In genomic region chr10:102855731-102856436, GRCh38 we compare ENCODE assay signal across 8 cellular contexts. TPM values are rescaled to one million over a fixed set of nuclear protein-coding genes. Genes with fewer than 3 reads are reported as not detected.
DNase-seq lines count a peak whose midpoint lies in the region; ATAC-seq, FAIRE-seq and TF ChIP-seq lines count a peak whose summit lies in the region.
"Not testable (repeated sequence)": the region's sequence is repeated elsewhere in the genome, so short reads cannot be mapped to it uniquely, and the experiment has no call there.

No MANE protein-coding gene starts in this region.

- not testable (repeated sequence) for H3K4me3 ChIP-seq in RWPE2 (ENCODE audit: severe bottlenecking); liver (ENCODE audit: low read depth in 1 of 3, low read length in 3 of 3)

- H3K9me3 ChIP-seq in RWPE2 (ENCODE audit: severe bottlenecking); liver (ENCODE audit: control insufficient read depth in 4 of 4, low read length in 3 of 4): not testable (repeated sequence)

- TF ChIP-seq RAD21 in liver (IDR thresholded peaks at IDR 0.05) = not testable (repeated sequence)

- not testable (repeated sequence) for FAIRE-seq in H54 (lab: Jason Lieb, UNC)

- peak; percentile 22; the same call in 1 of the 3 replicates for ATAC-seq in RWPE2 (ENCODE audit: low read depth)

- intact Hi-C loops in activated T-helper 2 cell treated with anti-CD3 and anti-CD28 coated beads, Interferon-gamma antibody, Interleukin-2, Interleukin-4, amounts not matched to agents 10 μg/mL and 5 μg/mL and 100 μg/mL, durations not matched to agents 14 hours and 24 hours and 36 hours (cut with micrococcal nuclease) = not testable (repeated sequence)

- H3K27ac ChIP-seq in RWPE2 (ENCODE audit: poor library complexity, severe bottlenecking) = not testable (repeated sequence)
- peak overlapping the region in 1 of 2 donors; percentile 40 for H3K27ac ChIP-seq in liver (ENCODE audit: low read depth in 1 of 2, low read length in 2 of 2)

- not testable (repeated sequence) for H3K27ac Mint-ChIP-seq in activated T-helper 2 cell treated with anti-CD3 and anti-CD28 coated beads, Interferon-gamma antibody, Interleukin-2, Interleukin-4, amounts not matched to agents 10 μg/mL and 5 μg/mL and 100 μg/mL, durations not matched to agents 14 hours and 24 hours and 36 hours
- H3K27ac Mint-ChIP-seq in endothelial cell (ENCODE audit: unreplicated experiment) = peak overlapping the region; percentile 13

- H3K9me3 Mint-ChIP-seq in activated T-helper 2 cell treated with anti-CD3 and anti-CD28 coated beads, Interferon-gamma antibody, Interleukin-2, Interleukin-4, amounts not matched to agents 10 μg/mL and 5 μg/mL and 100 μg/mL, durations not matched to agents 14 hours and 24 hours and 36 hours; endothelial cell (ENCODE audit: unreplicated experiment): not testable (repeated sequence)

- not testable (repeated sequence) for TF ChIP-seq POLR2A in H54 (IDR thresholded peaks at IDR 0.05; ENCODE audit: low read depth, low read length)

- H3K27me3 Mint-ChIP-seq in activated T-helper 2 cell treated with anti-CD3 and anti-CD28 coated beads, Interferon-gamma antibody, Interleukin-2, Interleukin-4, amounts not matched to agents 10 μg/mL and 5 μg/mL and 100 μg/mL, durations not matched to agents 14 hours and 24 hours and 36 hours (ENCODE audit: low read depth); endothelial cell (ENCODE audit: unreplicated experiment): not testable (repeated sequence)

- not testable (repeated sequence) for H3K36me3 Mint-ChIP-seq in activated T-helper 2 cell treated with anti-CD3 and anti-CD28 coated beads, Interferon-gamma antibody, Interleukin-2, Interleukin-4, amounts not matched to agents 10 μg/mL and 5 μg/mL and 100 μg/mL, durations not matched to agents 14 hours and 24 hours and 36 hours (ENCODE audit: low read depth); endothelial cell (ENCODE audit: low read depth, unreplicated experiment)

- H3K27me3 ChIP-seq in RWPE2 (ENCODE audit: insufficient read depth, poor library complexity, severe bottlenecking); liver (ENCODE audit: control insufficient read depth in 4 of 4, insufficient read depth in 4 of 4, low read length in 3 of 4): not testable (repeated sequence)

- H3K4me1 ChIP-seq in RWPE2 (ENCODE audit: insufficient read depth, poor library complexity, severe bottlenecking) = peaks cover 18% of the 10 kb centered on the region
- peaks cover 3 to 15% (median 4%) of the 10 kb centered on the region in 4 donors for H3K4me1 ChIP-seq in liver (ENCODE audit: control insufficient read depth in 4 of 4, insufficient read depth in 4 of 4, low read length in 3 of 4)

- peaks cover 16% of the 10 kb centered on the region for H3K4me1 Mint-ChIP-seq in activated T-helper 2 cell treated with anti-CD3 and anti-CD28 coated beads, Interferon-gamma antibody, Interleukin-2, Interleukin-4, amounts not matched to agents 10 μg/mL and 5 μg/mL and 100 μg/mL, durations not matched to agents 14 hours and 24 hours and 36 hours (ENCODE audit: low read depth)
- H3K4me1 Mint-ChIP-seq in endothelial cell (ENCODE audit: unreplicated experiment) = not testable (repeated sequence)

- 72% methylated on average over 11 of the region's 11 CpGs for WGBS in liver

- DNase-seq in AG08395 (ENCODE audit: low spot score) (peak; percentile 90), H54 (ENCODE audit: insufficient read length, low spot score) (peak; percentile 67), NCI-H1436 (lab: John Stamatoyannopoulos, UW) (peak; percentile 43), smooth muscle cell of the brain vasculature (ENCODE audit: low read depth, low spot score) (peak; percentile 90)
- DNase-seq in RWPE2 (ENCODE audit: low spot score); activated T-helper 2 cell treated with anti-CD3 and anti-CD28 coated beads, Interferon-gamma antibody, Interleukin-2, Interleukin-4, amounts not matched to agents 10 μg/mL and 5 μg/mL and 100 μg/mL, durations not matched to agents 14 hours and 24 hours and 36 hours (ENCODE audit: low spot score); endothelial cell (ENCODE audit: low spot score): not testable (repeated sequence)

- not testable (repeated sequence) for H3K9ac ChIP-seq in liver (ENCODE audit: low read depth in 1 of 2, low read length in 2 of 2)

- H3K4me3 Mint-ChIP-seq in activated T-helper 2 cell treated with anti-CD3 and anti-CD28 coated beads, Interferon-gamma antibody, Interleukin-2, Interleukin-4, amounts not matched to agents 10 μg/mL and 5 μg/mL and 100 μg/mL, durations not matched to agents 14 hours and 24 hours and 36 hours (ENCODE audit: low read depth) = peak overlapping the region; percentile 41
- H3K4me3 Mint-ChIP-seq in endothelial cell (ENCODE audit: unreplicated experiment) = not testable (repeated sequence)

- not testable (repeated sequence) for H3K36me3 ChIP-seq in RWPE2 (ENCODE audit: low read depth); liver (ENCODE audit: control insufficient read depth in 4 of 4, insufficient read depth in 3 of 4, low read depth in 1 of 4, low read length in 3 of 4)

- TF ChIP-seq CTCF in RWPE2 (IDR thresholded peaks at IDR 0.05; ENCODE audit: poor library complexity, severe bottlenecking); endothelial cell (IDR thresholded peaks at IDR 0.05; ENCODE audit: unreplicated experiment); liver (IDR thresholded peaks at IDR 0.05; ENCODE audit: low read depth, low read length, missing input control): not testable (repeated sequence)

TF ChIP-seq in liver, 16 proteins besides CTCF, POLR2A, EP300 and RAD21:
- peak; percentile 51 for TF ChIP-seq SP1 (IDR thresholded peaks at IDR 0.05)
- peak; percentile 61 to 77 for TF ChIP-seq HNF4A (conservative IDR thresholded peaks at IDR 0.05)

RNA-seq across cellular contexts. Expression of gene BORCS7, which starts 1.8 kb away (rescaled TPM):
- 10.4 and 10.7 TPM in 2 replicates for total RNA-seq in activated T-helper 2 cell treated with anti-CD3 and anti-CD28 coated beads, Interferon-gamma antibody, Interleukin-2, Interleukin-4, amounts not matched to agents 10 μg/mL and 5 μg/mL and 100 μg/mL, durations not matched to agents 14 hours and 24 hours and 36 hours
- total RNA-seq in endothelial cell (ENCODE audit: unreplicated experiment) = 10.7 TPM
- 10 to 100 TPM; 30.0 to 30.6 TPM for total RNA-seq in liver
- polyA plus RNA-seq in liver = 10 to 100 TPM; 30.5 to 55.0 TPM

RNA-seq across cellular contexts. Expression of gene AS3MT, which starts 13.4 kb away (rescaled TPM):
- total RNA-seq in activated T-helper 2 cell treated with anti-CD3 and anti-CD28 coated beads, Interferon-gamma antibody, Interleukin-2, Interleukin-4, amounts not matched to agents 10 μg/mL and 5 μg/mL and 100 μg/mL, durations not matched to agents 14 hours and 24 hours and 36 hours = 0.18 and 0.50 TPM in 2 replicates
- total RNA-seq in endothelial cell (ENCODE audit: unreplicated experiment) (1.4 TPM), liver (10 to 100 TPM; 18.8 to 38.1 TPM)
- polyA plus RNA-seq in liver = 10 to 100 TPM; 13.4 to 13.6 TPM

RNA-seq across cellular contexts. Expression of gene CYP17A1, which starts 18.7 kb away (rescaled TPM):
- total RNA-seq in activated T-helper 2 cell treated with anti-CD3 and anti-CD28 coated beads, Interferon-gamma antibody, Interleukin-2, Interleukin-4, amounts not matched to agents 10 μg/mL and 5 μg/mL and 100 μg/mL, durations not matched to agents 14 hours and 24 hours and 36 hours = not detected in 2 replicates
- not detected for total RNA-seq in endothelial cell (ENCODE audit: unreplicated experiment)
- total RNA-seq in liver = 1 to 10 TPM in 1 of 2 donors, not detected in 1; 1.0 TPM
- 10 to 100 TPM in 1 of 2 donors, under 1 TPM in 1; 0.16 to 13.1 TPM for polyA plus RNA-seq in liver
